12 cellular contexts compared by ENCODE assay signal in genomic region chr12:45182511-45182910, GRCh38. TPM values are rescaled to one million over a fixed set of nuclear protein-coding genes. Genes with fewer than 3 reads are reported as not detected.
A peak's percentile ranks its signal among the peaks of the same experiment; 100 is the strongest.
DNase-seq lines count a peak whose midpoint lies in the region; ATAC-seq and TF ChIP-seq lines count a peak whose summit lies in the region.
"Had no signal": no experiment of that assay in that cellular context is flagged by ENCODE, and none has a peak within 500 bp of the region (broad histone marks: within the 10 kb centered on the region; RNA-seq: fewer than 3 reads in every experiment).

No MANE protein-coding gene starts in this region.

- intact Hi-C loops in left cardiac atrium (cut with DNase I): loop anchor here in 1 of 2 donors (10.0 kb wide), 1 partner anchor 202 kb away; no protein-coding TSS in a partner anchor

- H3K9me3 ChIP-seq in SK-N-MC (ENCODE audit: low read depth, low read length): peaks cover 6% of the 10 kb centered on the region; the same call in 1 of the 2 replicates
- H3K9me3 ChIP-seq: BE2C had no signal

- in situ Hi-C loops in astrocyte of the spinal cord (cut with HindIII; ENCODE audit: low sequenced_read_pairs): no loop called here

- H3K4me3 ChIP-seq in SK-N-MC (no peak overlapping the region), astrocyte of the spinal cord (ENCODE audit: low read depth, low read length) (no peak overlapping the region), retinal pigment epithelial cell (ENCODE audit: low read length) (no peak overlapping the region)

- TF ChIP-seq CTCF in astrocyte of the spinal cord (IDR thresholded peaks at IDR 0.05; ENCODE audit: low read depth, low read length) (no peak), retinal pigment epithelial cell (conservative IDR thresholded peaks at IDR 0.05; ENCODE audit: low read depth, low read length) (no peak)

- H3K9ac ChIP-seq in SK-N-MC (ENCODE audit: insufficient read length): no peak overlapping the region

- peak; percentile 16 for DNase-seq in M059J (ENCODE audit: low read depth)
- DNase-seq in SK-N-MC (ENCODE audit: low read depth, low spot score): no peak
- peak; percentile 10 for DNase-seq in astrocyte of the spinal cord (ENCODE audit: low read depth, low spot score)
- DNase-seq in retinal pigment epithelial cell (ENCODE audit: low read depth): peak; percentile 65
- no peak for DNase-seq in middle frontal gyrus (ENCODE audit: extremely low spot score, low spot score)
- DNase-seq in left cardiac atrium: no peak
- no peak for DNase-seq in nucleus accumbens (lab: John Stamatoyannopoulos, UW)
- DNase-seq: BE2C; C1 segment of cervical spinal cord; CD8-positive, alpha-beta memory T cell; COR-L47; H9 had no signal

- peak overlapping the region; percentile 66 for H3K27ac ChIP-seq in SK-N-MC

- H3K36me3 ChIP-seq in SK-N-MC (ENCODE audit: insufficient read depth, low read length): 0 out of 2 replicates have a peak, but pooled peaks cover 3% of the 10 kb centered on the region
- H3K36me3 ChIP-seq: BE2C had no signal

- ATAC-seq in left cardiac atrium: no peak

RNA-seq across cellular contexts. Expression of gene ANO6, which starts 33.4 kb away (rescaled TPM):
- 39.9 and 64.2 TPM in 2 replicates for total RNA-seq in M059J (2014; rRNA removed; shearing (Covaris generic))
- 10 to 100 TPM; 47.2 to 48.9 TPM for total RNA-seq in left cardiac atrium

Comparison
In these comparisons a context has a peak if more than half of its experiments do, and no peak if none do; other contexts are left out.
1. DNase-seq: peak in M059J (single experiment), astrocyte of the spinal cord (single experiment) and retinal pigment epithelial cell (single experiment); none in SK-N-MC (single experiment), middle frontal gyrus (single experiment), left cardiac atrium (single experiment) and nucleus accumbens (0 of 56).